8 cellular contexts compared by ENCODE assay signal in the genomic region with DNA sequence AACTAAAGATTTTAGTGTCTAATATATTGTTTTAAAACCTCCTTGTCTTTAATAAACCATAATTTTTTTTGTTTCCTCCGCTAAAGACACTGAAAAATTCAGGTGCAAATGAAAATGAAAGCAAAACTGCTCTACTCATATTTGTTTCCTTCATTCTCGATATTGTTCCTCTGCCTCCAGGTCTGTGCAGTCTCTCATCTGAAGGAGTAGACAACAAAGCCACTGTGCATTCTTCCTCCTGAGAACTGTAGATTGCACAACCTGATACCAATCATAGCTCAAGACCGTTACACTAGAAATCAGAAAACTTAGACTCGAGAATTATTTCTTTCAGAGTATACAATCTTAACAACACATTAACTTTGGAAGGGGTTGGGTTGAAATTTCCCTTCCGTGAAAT.
A peak's percentile ranks its signal among the peaks of the same experiment; 100 is the strongest.
DNase-seq lines count a peak whose midpoint lies in the region; ATAC-seq and TF ChIP-seq lines count a peak whose summit lies in the region.

No MANE protein-coding gene starts in this region.

- no peaks in the 10 kb centered on the region for H3F3A ChIP-seq in PC-9 (ENCODE audit: insufficient read depth, low read depth)
- no peaks in the 10 kb centered on the region for H3F3A ChIP-seq in smooth muscle cell (ENCODE audit: low read depth)

- no peaks in the 10 kb centered on the region for H3K27me3 ChIP-seq in HL-60 (ENCODE audit: insufficient read depth, poor library complexity, severe bottlenecking)
- no peaks in the 10 kb centered on the region for H3K27me3 ChIP-seq in PC-9 (ENCODE audit: insufficient read depth, low read depth)
- no peaks in the 10 kb centered on the region for H3K27me3 ChIP-seq in esophagus squamous epithelium
- no peaks in the 10 kb centered on the region for H3K27me3 ChIP-seq in smooth muscle cell (ENCODE audit: low read depth)

- H3K4me1 ChIP-seq in PC-9 (replicated peaks; ENCODE audit: insufficient read depth) (no peaks in the 10 kb centered on the region), esophagus squamous epithelium (no peaks in the 10 kb centered on the region), smooth muscle cell (ENCODE audit: low read depth) (no peaks in the 10 kb centered on the region)

- H4K20me1 ChIP-seq in PC-9 (ENCODE audit: insufficient read depth) (no peaks in the 10 kb centered on the region), smooth muscle cell (ENCODE audit: low read depth) (no peaks in the 10 kb centered on the region)

- BruUV-seq in PC-9 (replicated peaks; lab: Mats Ljungman, UMichigan), result no TSS peak

- no peak for TF ChIP-seq POLR2A in esophagus squamous epithelium (IDR thresholded peaks at IDR 0.05)

- H3K9ac ChIP-seq in smooth muscle cell (ENCODE audit: low read depth), result no peak overlapping the region

- POLR2A ChIA-PET in PC-9 (lab: Charles Lee; ENCODE audit: unreplicated experiment), result no interaction called here

- H3K4me3 ChIP-seq in HL-60 (replicated peaks; ENCODE audit: insufficient read depth, low read length) (peak overlapping the region; percentile 20), PC-9 (peak overlapping the region; percentile 46; the same call in 1 of the 2 replicates), esophagus squamous epithelium (peak overlapping the region in 3 of 4 donors; percentile 18 to 51 (median 30)), smooth muscle cell (no peak overlapping the region)

- H3K9me2 ChIP-seq in PC-9 (ENCODE audit: insufficient read depth), result no peaks in the 10 kb centered on the region

- DNase-seq in HL-60 (ENCODE audit: low read depth in 1 of 2, low spot score in 1 of 2) (peak in 1 of 2 experiments; percentile 2), PC-9 (no peak), esophagus squamous epithelium (lab: John Stamatoyannopoulos, UW) (no peak), sciatic nerve (ENCODE audit: low spot score) (no peak), NCI-H1417 treated with DMSO at 0.1 percent for 48 hours (lab: John Stamatoyannopoulos, UW) (no peak), smooth muscle cell (lab: John Stamatoyannopoulos, UW; ENCODE audit: unreplicated experiment) (no peak)
- DNase-seq in stimulated activated CD4-positive, alpha-beta T cell treated with anti-CD3 and anti-CD28 coated beads, Interleukin-12 subunit alpha, Interleukin-12 subunit beta, amount 100 ng/mL, for 4 hours, result no peak

- CTCF ChIA-PET in PC-9 (lab: Charles Lee), result no interaction called here

- H3K9me3 ChIP-seq in PC-9 (ENCODE audit: insufficient read depth, low read depth) (no peaks in the 10 kb centered on the region), esophagus squamous epithelium (no peaks in the 10 kb centered on the region), smooth muscle cell (replicated peaks; ENCODE audit: low read depth) (no peaks in the 10 kb centered on the region)

- 49 to 60% methylated on average over 5 of the region's 5 CpGs for WGBS in esophagus squamous epithelium, 2 donors
- 90% methylated on average over 5 of the region's 5 CpGs for WGBS in smooth muscle cell (ENCODE audit: low lambda C conversion rate)

- no peak overlapping the region for H3K27ac ChIP-seq in HL-60 (replicated peaks)
- H3K27ac ChIP-seq in PC-9, result no peak overlapping the region
- H3K27ac ChIP-seq in esophagus squamous epithelium, result no peak overlapping the region
- no peak overlapping the region for H3K27ac ChIP-seq in smooth muscle cell (ENCODE audit: low read depth)

- 0 out of 2 replicates have a peak overlapping the region, but pooled peaks have one; percentile 26 for H2AFZ ChIP-seq in PC-9
- no peak overlapping the region for H2AFZ ChIP-seq in smooth muscle cell (ENCODE audit: low read depth)

- intact Hi-C loops in PC-9 (cut with micrococcal nuclease; ENCODE audit: unreplicated experiment), result no loop called here
- intact Hi-C loops in esophagus squamous epithelium (cut with DNase I), result no loop called here
- intact Hi-C loops in sciatic nerve (cut with DNase I), result no loop called here

- ATAC-seq in sciatic nerve (peak; percentile 91), HG03025 (IDR thresholded peaks at IDR 0.05; ENCODE audit: low FRiP score, unreplicated experiment) (no peak)

- peak overlapping the region; percentile 65 for H3K4me2 ChIP-seq in PC-9
- no peak overlapping the region for H3K4me2 ChIP-seq in smooth muscle cell

- no peaks in the 10 kb centered on the region for H3K79me2 ChIP-seq in PC-9 (ENCODE audit: low read depth)
- no peaks in the 10 kb centered on the region for H3K79me2 ChIP-seq in smooth muscle cell (ENCODE audit: low read depth)

- H3K36me3 ChIP-seq in PC-9 (ENCODE audit: low read depth) (no peaks in the 10 kb centered on the region), esophagus squamous epithelium (no peaks in the 10 kb centered on the region), smooth muscle cell (ENCODE audit: low read depth) (no peaks in the 10 kb centered on the region)

- TF ChIP-seq CTCF in HL-60 (IDR thresholded peaks at IDR 0.05; ENCODE audit: insufficient read depth, low read length), result no peak
- TF ChIP-seq CTCF in PC-9 (conservative IDR thresholded peaks at IDR 0.05), result no peak
- no peak for TF ChIP-seq CTCF in esophagus squamous epithelium (IDR thresholded peaks at IDR 0.05)
- no peak for TF ChIP-seq CTCF in smooth muscle cell (IDR thresholded peaks at IDR 0.05; ENCODE audit: borderline replicate concordance, insufficient read depth, poor library complexity, severe bottlenecking)
